1 cellular context compared by ENCODE assay signal in genomic region chr6:3405679-3406078, GRCh38.
TF ChIP-seq lines count a peak whose summit lies in the region.

No MANE protein-coding gene starts in this region.

TF ChIP-seq in A549, 52 proteins besides CTCF, POLR2A, EP300 and RAD21:
- TF ChIP-seq HOXB13 (CRISPR knock-in tag; IDR thresholded peaks at IDR 0.05; ENCODE audit: low read depth) (no peak), RFX5 (IDR thresholded peaks at IDR 0.05) (no peak), CEBPB (IDR thresholded peaks at IDR 0.05) (peak; percentile 51 to 58), CHD2 (IDR thresholded peaks at IDR 0.05; ENCODE audit: low read length, partially characterized antibody) (no peak), HOXA7 (CRISPR knock-in tag; IDR thresholded peaks at IDR 0.05) (no peak), FOXS1 (CRISPR knock-in tag; IDR thresholded peaks at IDR 0.05) (no peak), MAZ (IDR thresholded peaks at IDR 0.05; ENCODE audit: borderline replicate concordance, low read depth, low read length) (no peak), MAFK (IDR thresholded peaks at IDR 0.05; ENCODE audit: partially characterized antibody) (peak; percentile 68), KDM5A (IDR thresholded peaks at IDR 0.05) (no peak), HES2 (IDR thresholded peaks at IDR 0.05) (0 out of 2 replicates have a peak, but pooled peaks have one; percentile 12), NFE2L2 (conservative IDR thresholded peaks at IDR 0.05; ENCODE audit: low read length) (no peak), BHLHE40 (IDR thresholded peaks at IDR 0.05; ENCODE audit: low read depth, low read length) (no peak), POLR2AphosphoS2 (conservative IDR thresholded peaks at IDR 0.05; ENCODE audit: low read length) (no peak), FOSL2 (IDR thresholded peaks at IDR 0.05) (no peak), FOSL2 (CRISPR knock-in tag; IDR thresholded peaks at IDR 0.05) (peak; percentile 23; the same call in 1 of the 2 replicates), EHMT2 (IDR thresholded peaks at IDR 0.05; ENCODE audit: low read depth) (no peak), SMC3 (IDR thresholded peaks at IDR 0.05) (0 out of 3 replicates have a peak, but pooled peaks have one; percentile 11)
